ENCODE assay signal across 18 cellular contexts in genomic region chr22:21444701-21445436, GRCh38. TPM values are rescaled to one million over a fixed set of nuclear protein-coding genes. Genes with fewer than 3 reads are reported as not detected.
DNase-seq lines count a peak whose midpoint lies in the region; ATAC-seq, FAIRE-seq and TF ChIP-seq lines count a peak whose summit lies in the region.
"Had no signal": no experiment of that assay in that cellular context is flagged by ENCODE, and none has a peak within 500 bp of the region (broad histone marks: within the 10 kb centered on the region; RNA-seq: fewer than 3 reads in every experiment).

No MANE protein-coding gene starts in this region.

- H2AFZ ChIP-seq in HepG2 (ENCODE audit: low read length) = no peak overlapping the region

- TF ChIP-seq RAD21 in HepG2 (CRISPR knock-in tag; IDR thresholded peaks at IDR 0.05) = no peak

- peaks cover 0 to 4% (median under 1%) of the 10 kb centered on the region in 4 donors for H3K36me3 ChIP-seq in right lobe of liver
- H3K36me3 ChIP-seq in HepG2 (replicated peaks in 1 of 2; ENCODE audit: control insufficient read depth in 1 of 2, insufficient read depth in 2 of 2, low read length in 2 of 2) = peaks cover 18 to 48% of the 10 kb centered on the region in 2 experiments
- H3K36me3 ChIP-seq in pancreas = peaks cover 0 to 15% (median 11%) of the 10 kb centered on the region in 3 donors

- H3K79me2 ChIP-seq in HepG2 (ENCODE audit: insufficient read depth, low read length) = peaks cover 9% of the 10 kb centered on the region

- CTCF ChIA-PET in HepG2 (lab: Yijun Ruan, JAX; ENCODE audit: low intra/inter-chr PET ratio, low total read pairs) = no interaction called here

- intact Hi-C loops in right lobe of liver (cut with DNase I) = no loop called here
- intact Hi-C loops in HepG2 (cut with micrococcal nuclease; ENCODE audit: unreplicated experiment) = no loop called here
- intact Hi-C loops in left ventricle myocardium superior (cut with micrococcal nuclease) = no loop called here
- intact Hi-C loops in pancreas (cut with DNase I) = no loop called here

- H3K9ac ChIP-seq in HepG2 (ENCODE audit: insufficient read depth, low read depth, low read length) = no peak overlapping the region

- no CpG with 5 or more reads among the region's 35 CpGs for WGBS in right lobe of liver (ENCODE audit: insufficient coverage, low coverage, low lambda C conversion rate, missing lambda C conversion rate)
- 100% methylated on average over 6 of the region's 35 CpGs for WGBS in HepG2 (ENCODE audit: low lambda C conversion rate)
- WGBS in pancreas, 2 donors = 93 to 94% methylated on average over 35 of the region's 35 CpGs

- DNase-seq in right lobe of liver (peak in 2 of 3 donors; percentile 16 to 36), HepG2 (ENCODE audit: low spot score) (no peak), left ventricle myocardium superior (peak; percentile 19), pancreas (peak; percentile 9 to 62 (median 26)), urothelium cell line (ENCODE audit: low spot score) (no peak), NCI-H526 treated with DMSO at 0.1 percent for 48 hours (lab: John Stamatoyannopoulos, UW) (no peak)
- DNase-seq: anterior cingulate cortex; foreskin melanocyte; NCI-H1694 treated with DMSO at 0.1 percent for 48 hours; NCI-H510A; nephron progenitor cell; stimulated activated CD4-positive, alpha-beta T cell treated with anti-CD3 and anti-CD28 coated beads, Interleukin-4, amount 100 ng/mL, for 24 hours had no signal

- POLR2A ChIA-PET in HepG2 (lab: Yijun Ruan, JAX) = no interaction called here

- FAIRE-seq in HepG2 (lab: Jason Lieb, UNC) (no peak), pancreas (lab: Jason Lieb, UNC) (no peak), urothelium cell line (lab: Jason Lieb, UNC) (peak; percentile 52)
- FAIRE-seq: colon, H1 had no signal

- H3K27me3 ChIP-seq in right lobe of liver = no peaks in the 10 kb centered on the region
- H3K27me3 ChIP-seq in HepG2 (ENCODE audit: control insufficient read depth in 1 of 2, insufficient read depth in 2 of 2, low read length in 2 of 2) = no peaks in the 10 kb centered on the region
- no peaks in the 10 kb centered on the region for H3K27me3 ChIP-seq in pancreas
- H3K27me3 ChIP-seq: SJCRH30 had no signal

- peaks cover 10% of the 10 kb centered on the region; the same call in 1 of the 2 replicates for H4K20me1 ChIP-seq in HepG2 (ENCODE audit: insufficient read depth, low read length)

- H3K4me1 ChIP-seq in right lobe of liver (no peaks in the 10 kb centered on the region), HepG2 (ENCODE audit: insufficient read depth, low read length) (peaks cover 15% of the 10 kb centered on the region), pancreas (no peaks in the 10 kb centered on the region)

- TF ChIP-seq CTCF in right lobe of liver (IDR thresholded peaks at IDR 0.05) (no peak), HepG2 (CRISPR knock-in tag; IDR thresholded peaks at IDR 0.05) (no peak), pancreas (IDR thresholded peaks at IDR 0.05) (no peak)

- in situ Hi-C loops in HepG2 (cut with HindIII; ENCODE audit: extremely low pct_ligation_motif_present, low pct_unique_long_range_greater_than_20kb) = no loop called here

- H3K4me3 ChIP-seq in right lobe of liver (no peak overlapping the region), HepG2 (replicated peaks in 1 of 3; ENCODE audit: insufficient read depth in 1 of 3, low read depth in 2 of 3, low read length in 3 of 3) (no peak overlapping the region), pancreas (no peak overlapping the region)
- H3K4me3 ChIP-seq: SJCRH30, thoracic aorta had no signal

- no peak for TF ChIP-seq EP300 in HepG2 (IDR thresholded peaks at IDR 0.05; ENCODE audit: low read depth in 2 of 2, low read length in 2 of 2)
- TF ChIP-seq EP300 in HepG2 (CRISPR knock-in tag; IDR thresholded peaks at IDR 0.05; ENCODE audit: borderline replicate concordance) = no peak

- H3K27ac ChIP-seq in right lobe of liver = no peak overlapping the region
- H3K27ac ChIP-seq in HepG2 (ENCODE audit: extremely low read length, insufficient read depth, low read length) = no peak overlapping the region
- no peak overlapping the region for H3K27ac ChIP-seq in pancreas
- H3K27ac ChIP-seq: SJCRH30, thoracic aorta had no signal

- TF ChIP-seq POLR2A in right lobe of liver (IDR thresholded peaks at IDR 0.05) = no peak
- no peak for TF ChIP-seq POLR2A in HepG2 (IDR thresholded peaks at IDR 0.05; ENCODE audit: insufficient read depth in 1 of 2, low read depth in 2 of 2, low read length in 2 of 2)

- ATAC-seq in right lobe of liver (no peak), HepG2 (no peak), left ventricle myocardium superior (no peak), pancreas (no peak), HG02885 (IDR thresholded peaks at IDR 0.05; ENCODE audit: poor library complexity, unreplicated experiment) (no peak), GM21526 (IDR thresholded peaks at IDR 0.05; ENCODE audit: low FRiP score, unreplicated experiment) (no peak)

- H3K4me2 ChIP-seq in HepG2 (ENCODE audit: low read depth, low read length) = no peak overlapping the region

- BruUV-seq in HepG2 (replicated peaks; lab: Mats Ljungman, UMichigan) = no TSS peak

- H3K9me3 ChIP-seq in right lobe of liver (no peaks in the 10 kb centered on the region), HepG2 (ENCODE audit: low read length) (no peaks in the 10 kb centered on the region), pancreas (no peaks in the 10 kb centered on the region)
- H3K9me3 ChIP-seq: SJCRH30, thoracic aorta had no signal

TF ChIP-seq in HepG2, 621 proteins besides CTCF, POLR2A, EP300 and RAD21 (continues in another document):
- TF ChIP-seq KDM3A (CRISPR knock-in tag; IDR thresholded peaks at IDR 0.05; ENCODE audit: low read depth) = no peak

RNA-seq across cellular contexts. Expression of gene TMEM191C, which starts 22.3 kb away (rescaled TPM):
- total RNA-seq in right lobe of liver (1 to 10 TPM in 1 of 6 experiments, under 1 TPM in 5; 0.12 to 1.4 (median 0.66) TPM), HepG2 (2016; rRNA removed; fragmentation: Illumina TruSeq; extraction: Trizol) (1.2 and 2.9 TPM in 2 replicates), left ventricle myocardium superior (0.74 TPM), pancreas (under 1 TPM in 5 of 6 donors, not detected in 1; 0.20 to 0.55 (median 0.51) TPM)
- total RNA-seq in HepG2 (2016; cell fraction: cytosol; rRNA removed; fragmentation: Illumina TruSeq; extraction: Trizol; ENCODE audit: low read depth) = 1.9 and 4.2 TPM in 2 replicates
- total RNA-seq in HepG2 (2016; cell fraction: insoluble cytoplasmic fraction; rRNA removed; fragmentation: Illumina TruSeq; extraction: Trizol) = 0.85 and 0.91 TPM in 2 replicates
- 1.3 and 1.9 TPM in 2 replicates for total RNA-seq in HepG2 (2016; cell fraction: membrane; rRNA removed; fragmentation: Illumina TruSeq; extraction: Trizol)
- total RNA-seq in HepG2 (2016; cell fraction: nucleus; rRNA removed; fragmentation: Illumina TruSeq; extraction: Trizol) = 1.6 TPM in 2 replicates
- polyA plus RNA-seq in HepG2 (2011; rRNA removed) (2.9 and 3.3 TPM in 2 replicates), pancreas (1 to 10 TPM in 1 of 2 donors, under 1 TPM in 1; 0.68 to 1.8 TPM)
- polyA plus RNA-seq in HepG2 (2011; cell fraction: cytosol; rRNA removed) = 3.1 and 4.1 TPM in 2 replicates
- 19.1 and 20.7 TPM in 2 replicates for polyA plus RNA-seq in HepG2 (2011; cell fraction: nucleus; rRNA removed)
- polyA plus RNA-seq in HepG2 (2012) = 1.2 and 1.3 TPM in 2 replicates
- polyA plus RNA-seq in HepG2 (2016; cell fraction: cytosol; fragmentation: Illumina TruSeq; extraction: Trizol; ENCODE audit: low read depth) = 0.45 and 0.86 TPM in 2 replicates
- 0.90 and 1.4 TPM in 2 replicates for polyA plus RNA-seq in HepG2 (2016; cell fraction: insoluble cytoplasmic fraction; fragmentation: Illumina TruSeq; extraction: Trizol; ENCODE audit: low read depth)
- polyA plus RNA-seq in HepG2 (2016; cell fraction: membrane; fragmentation: Illumina TruSeq; extraction: Trizol; ENCODE audit: low read depth) = 0.54 and 0.72 TPM in 2 replicates
- polyA plus RNA-seq in HepG2 (2016; cell fraction: nucleus; fragmentation: Illumina TruSeq; extraction: Trizol; ENCODE audit: insufficient read depth, low read depth) = 3.6 and 4.2 TPM in 2 replicates
- 1.1 and 3.0 TPM in 2 replicates for polyA minus RNA-seq in HepG2 (2011; rRNA and poly(A)+ RNA removed; ENCODE audit: low replicate concordance)
- 1.3 and 2.4 TPM in 2 replicates for polyA minus RNA-seq in HepG2 (2011; cell fraction: cytosol; rRNA and poly(A)+ RNA removed)
- polyA minus RNA-seq in HepG2 (2011; cell fraction: nucleus; rRNA and poly(A)+ RNA removed) = 2.2 and 4.0 TPM in 2 replicates

RNA-seq across cellular contexts. Expression of gene HIC2, which starts 27.7 kb away (rescaled TPM):
- 1 to 10 TPM in 5 of 6 experiments, under 1 TPM in 1; 0.88 to 1.9 (median 1.4) TPM for total RNA-seq in right lobe of liver
- total RNA-seq in HepG2 (2016; rRNA removed; fragmentation: Illumina TruSeq; extraction: Trizol) = 11.6 and 13.7 TPM in 2 replicates
- 1.2 and 1.5 TPM in 2 replicates for total RNA-seq in HepG2 (2016; cell fraction: cytosol; rRNA removed; fragmentation: Illumina TruSeq; extraction: Trizol; ENCODE audit: low read depth)
- total RNA-seq in HepG2 (2016; cell fraction: insoluble cytoplasmic fraction; rRNA removed; fragmentation: Illumina TruSeq; extraction: Trizol) = 9.7 and 13.2 TPM in 2 replicates
- total RNA-seq in HepG2 (2016; cell fraction: membrane; rRNA removed; fragmentation: Illumina TruSeq; extraction: Trizol) = 4.6 and 5.2 TPM in 2 replicates
- total RNA-seq in HepG2 (2016; cell fraction: nucleus; rRNA removed; fragmentation: Illumina TruSeq; extraction: Trizol) = 10.7 and 10.9 TPM in 2 replicates
- 5.0 and 6.1 TPM in 2 replicates for polyA plus RNA-seq in HepG2 (2011; rRNA removed)
- 4.6 and 4.8 TPM in 2 replicates for polyA plus RNA-seq in HepG2 (2011; cell fraction: cytosol; rRNA removed)
- polyA plus RNA-seq in HepG2 (2011; cell fraction: nucleus; rRNA removed) = 14.6 and 16.6 TPM in 2 replicates
- polyA plus RNA-seq in HepG2 (2012) = 12.6 and 12.9 TPM in 2 replicates
- polyA plus RNA-seq in HepG2 (2016; cell fraction: cytosol; fragmentation: Illumina TruSeq; extraction: Trizol; ENCODE audit: low read depth) = 0.53 and 0.58 TPM in 2 replicates
- 7.8 and 10.0 TPM in 2 replicates for polyA plus RNA-seq in HepG2 (2016; cell fraction: insoluble cytoplasmic fraction; fragmentation: Illumina TruSeq; extraction: Trizol; ENCODE audit: low read depth)
- polyA plus RNA-seq in HepG2 (2016; cell fraction: membrane; fragmentation: Illumina TruSeq; extraction: Trizol; ENCODE audit: low read depth) = 1.8 and 2.0 TPM in 2 replicates
- polyA plus RNA-seq in HepG2 (2016; cell fraction: nucleus; fragmentation: Illumina TruSeq; extraction: Trizol; ENCODE audit: insufficient read depth, low read depth) = 14.3 and 15.7 TPM in 2 replicates
- polyA minus RNA-seq in HepG2 (2011; rRNA and poly(A)+ RNA removed; ENCODE audit: low replicate concordance) = 2.3 and 19.9 TPM in 2 replicates
- polyA minus RNA-seq in HepG2 (2011; cell fraction: cytosol; rRNA and poly(A)+ RNA removed) = 7.5 and 8.9 TPM in 2 replicates
- 10.9 and 11.6 TPM in 2 replicates for polyA minus RNA-seq in HepG2 (2011; cell fraction: nucleus; rRNA and poly(A)+ RNA removed)
- 1.2 TPM for total RNA-seq in left ventricle myocardium superior
- 1 to 10 TPM; 1.8 to 2.7 (median 2.2) TPM for total RNA-seq in pancreas
- polyA plus RNA-seq in pancreas = 1 to 10 TPM; 1.5 to 1.9 TPM

Comparison
In these comparisons a context has a peak if more than half of its experiments do, and no peak if none do; other contexts are left out.
1. DNase-seq: peak in right lobe of liver (2 of 3), left ventricle myocardium superior (single experiment) and pancreas (6 of 6); none in HepG2 (single experiment), urothelium cell line (single experiment) and NCI-H526 treated with DMSO at 0.1 percent for 48 hours (single experiment).